In genomic region chr2:105781274-105781673, GRCh38 we compare ENCODE assay signal across 17 cellular contexts. TPM values are rescaled to one million over a fixed set of nuclear protein-coding genes. Genes with fewer than 3 reads are reported as not detected.
DNase-seq lines count a peak whose midpoint lies in the region; ATAC-seq, FAIRE-seq and TF ChIP-seq lines count a peak whose summit lies in the region.
"Had no signal": no experiment of that assay in that cellular context is flagged by ENCODE, and none has a peak within 500 bp of the region (broad histone marks: within the 10 kb centered on the region; RNA-seq: fewer than 3 reads in every experiment).

No MANE protein-coding gene starts in this region.

- peak overlapping the region; percentile 2 for H3K4me3 Mint-ChIP-seq in activated CD4-positive, alpha-beta T cell treated with anti-CD3 and anti-CD28 coated beads for 36 hours
- H3K4me3 Mint-ChIP-seq in natural killer cell: peak overlapping the region; percentile 14

- no peak overlapping the region for H3K4me2 ChIP-seq in K562 (ENCODE audit: insufficient read depth, low read length)
- H3K4me2 ChIP-seq: A549 had no signal

- H3K4me1 ChIP-seq in K562 (replicated peaks in 1 of 2; ENCODE audit: control insufficient read depth in 2 of 2, insufficient read depth in 2 of 2, low read length in 2 of 2): peaks cover 2 to 5% of the 10 kb centered on the region in 2 experiments
- H3K4me1 ChIP-seq: A549 had no signal

- H3K27ac ChIP-seq in K562 (ENCODE audit: extremely low read depth, low read depth, low read length): no peak overlapping the region
- H3K27ac ChIP-seq: A549, ovary, VCaP had no signal

- H3K9ac ChIP-seq in K562 (ENCODE audit: insufficient read depth in 1 of 2, low read depth in 2 of 2, low read length in 2 of 2): no peak overlapping the region

- no peaks in the 10 kb centered on the region for H3K79me2 ChIP-seq in K562 (ENCODE audit: control insufficient read depth, insufficient read depth, low read length)

- no peaks in the 10 kb centered on the region for H3K9me3 Mint-ChIP-seq in activated CD4-positive, alpha-beta T cell treated with anti-CD3 and anti-CD28 coated beads for 36 hours (ENCODE audit: low read depth)
- H3K9me3 Mint-ChIP-seq in natural killer cell: no peaks in the 10 kb centered on the region

- no peak overlapping the region for H2AFZ ChIP-seq in K562 (ENCODE audit: low read depth, low read length)

- peak overlapping the region; percentile 76 for H3K27ac Mint-ChIP-seq in activated CD4-positive, alpha-beta T cell treated with anti-CD3 and anti-CD28 coated beads for 36 hours
- peak overlapping the region; percentile 50 to 58 for H3K27ac Mint-ChIP-seq in natural killer cell

- TF ChIP-seq POLR2A in NB4 (IDR thresholded peaks at IDR 0.05; ENCODE audit: extremely low read depth, insufficient read length): no peak
- TF ChIP-seq POLR2A in K562 (conservative IDR thresholded peaks at IDR 0.05): no peak

- no TSS peak for BruUV-seq in K562 (replicated peaks; lab: Mats Ljungman, UMichigan)

- peaks cover 44% of the 10 kb centered on the region for H3K36me3 Mint-ChIP-seq in activated CD4-positive, alpha-beta T cell treated with anti-CD3 and anti-CD28 coated beads for 36 hours (ENCODE audit: low read depth)
- H3K36me3 Mint-ChIP-seq in natural killer cell: no peaks in the 10 kb centered on the region

- no peak overlapping the region for H3K4me3 ChIP-seq in NB4 (ENCODE audit: low read depth, low read length)
- no peak overlapping the region for H3K4me3 ChIP-seq in K562
- H3K4me3 ChIP-seq: A549, ovary had no signal

- intact Hi-C loops in activated CD4-positive, alpha-beta T cell treated with anti-CD3 and anti-CD28 coated beads for 36 hours (cut with DNase I, micrococcal nuclease): no loop called here
- intact Hi-C loops in K562 (cut with micrococcal nuclease): no loop called here
- intact Hi-C loops in natural killer cell (cut with micrococcal nuclease): no loop called here

- peaks cover 94% of the 10 kb centered on the region for H3K4me1 Mint-ChIP-seq in activated CD4-positive, alpha-beta T cell treated with anti-CD3 and anti-CD28 coated beads for 36 hours
- peaks cover 68 to 74% of the 10 kb centered on the region in 2 donors for H3K4me1 Mint-ChIP-seq in natural killer cell

- FAIRE-seq in K562 (lab: Jason Lieb, UNC): no peak
- FAIRE-seq: A549, H54 had no signal

- no peak for TF ChIP-seq EP300 in K562 (IDR thresholded peaks at IDR 0.05; ENCODE audit: low read length)

- H4K20me1 ChIP-seq in K562 (replicated peaks; ENCODE audit: control insufficient read depth, insufficient read depth, low read length): peaks cover 7% of the 10 kb centered on the region

- no peaks in the 10 kb centered on the region for H3K9me3 ChIP-seq in K562 (replicated peaks; ENCODE audit: control insufficient read depth, insufficient read depth, low read depth, low read length)
- H3K9me3 ChIP-seq: A549, ovary had no signal

- TF ChIP-seq CTCF in NB4 (IDR thresholded peaks at IDR 0.05; ENCODE audit: low read depth, low read length): no peak
- no peak for TF ChIP-seq CTCF in K562 (IDR thresholded peaks at IDR 0.05 in 2 of 3, conservative IDR thresholded peaks at IDR 0.05 in 1 of 3; ENCODE audit: insufficient read depth in 2 of 3, low read depth in 1 of 3, low read length in 3 of 3)
- no peak for TF ChIP-seq CTCF in natural killer cell (IDR thresholded peaks at IDR 0.05)

- H3K36me3 ChIP-seq in K562 (ENCODE audit: control insufficient read depth, insufficient read depth, low read length): no peaks in the 10 kb centered on the region
- H3K36me3 ChIP-seq: ovary had no signal

- DNase-seq in activated CD4-positive, alpha-beta T cell treated with anti-CD3 and anti-CD28 coated beads for 36 hours: no peak
- no peak for DNase-seq in activated CD4-positive, alpha-beta T cell treated with anti-CD3 and anti-CD28 coated beads for 1 hour
- peak; percentile 55 for DNase-seq in NB4 (ENCODE audit: low read depth)
- no peak for DNase-seq in K562 (ENCODE audit: extremely low read depth in 1 of 4, low spot score in 3 of 4)
- DNase-seq in natural killer cell: no peak
- no peak for DNase-seq in A172 (ENCODE audit: low spot score)
- DNase-seq in nucleus accumbens (lab: John Stamatoyannopoulos, UW): no peak
- DNase-seq in NCI-H69 (lab: John Stamatoyannopoulos, UW): no peak
- DNase-seq: activated gamma-delta T cell, Kasumi-1, NCI-H2029 treated with DMSO at 0.1 percent for 48 hours, ovary, SHP77 treated with DMSO at 0.1 percent for 48 hours, trophoblast cell had no signal

- POLR2A ChIA-PET in activated CD4-positive, alpha-beta T cell treated with anti-CD3 and anti-CD28 coated beads for 36 hours (lab: Charles Lee): no interaction called here
- POLR2A ChIA-PET in K562 (lab: Yijun Ruan, JAX): interaction anchor here (0.7 to 0.9 kb wide), 2 partner anchors 35 to 453 kb away, joined by 3 read pairs; no protein-coding TSS in a partner anchor

- WGBS in K562 (ENCODE audit: insufficient coverage, low coverage, missing lambda C conversion rate): 74% methylated on average over 4 of the region's 4 CpGs

- H3K27me3 Mint-ChIP-seq in activated CD4-positive, alpha-beta T cell treated with anti-CD3 and anti-CD28 coated beads for 36 hours: no peaks in the 10 kb centered on the region
- no peaks in the 10 kb centered on the region for H3K27me3 Mint-ChIP-seq in natural killer cell (ENCODE audit: low read depth in 2 of 2)

- in situ Hi-C loops in K562 (cut with MboI): loop anchor here (10.0 kb wide), 1 partner anchor 436 kb away; no protein-coding TSS in a partner anchor

- CTCF ChIA-PET in activated CD4-positive, alpha-beta T cell treated with anti-CD3 and anti-CD28 coated beads for 36 hours (lab: Charles Lee): interaction anchor here (0.6 to 1.9 kb wide), 5 partner anchors 9 to 305 kb away, joined by 3 to 9 read pairs (median 4); no protein-coding TSS in a partner anchor
- CTCF ChIA-PET in K562 (lab: Yijun Ruan, JAX; ENCODE audit: low intra/inter-chr PET ratio): no interaction called here

- H3K9me1 ChIP-seq in K562 (ENCODE audit: control insufficient read depth, insufficient read depth, low read length): no peaks in the 10 kb centered on the region

- no peak for TF ChIP-seq RAD21 in K562 (CRISPR knock-in tag; conservative IDR thresholded peaks at IDR 0.05 in 1 of 2, IDR thresholded peaks at IDR 0.05 in 1 of 2)

- peak; percentile 37 for ATAC-seq in activated CD4-positive, alpha-beta T cell treated with anti-CD3 and anti-CD28 coated beads for 36 hours
- no peak for ATAC-seq in K562
- no peak for ATAC-seq in natural killer cell
- ATAC-seq: A549 had no signal

- no peaks in the 10 kb centered on the region for H3K27me3 ChIP-seq in K562 (ENCODE audit: control insufficient read depth in 2 of 2, insufficient read depth in 2 of 2, low read length in 2 of 2)
- H3K27me3 ChIP-seq: ovary had no signal

TF ChIP-seq in K562, 482 proteins besides CTCF, POLR2A, EP300 and RAD21:
- TF ChIP-seq CEBPG (CRISPR knock-in tag; IDR thresholded peaks at IDR 0.05): no peak
- 0 out of 4 replicates have a peak, but pooled peaks of 1 of the 2 experiments have one; percentile 8 for TF ChIP-seq CEBPG (tag; conservative IDR thresholded peaks at IDR 0.05 in 1 of 2, IDR thresholded peaks at IDR 0.05 in 1 of 2)
- no peak for TF ChIP-seq ZNF274 (IDR thresholded peaks at IDR 0.05; ENCODE audit: borderline replicate concordance, low read depth, low read length)
- TF ChIP-seq CEBPB (tag; IDR thresholded peaks at IDR 0.05): peak; percentile 40
- no peak for TF ChIP-seq ZNF316 (IDR thresholded peaks at IDR 0.05)
- TF ChIP-seq ZBTB1 (CRISPR knock-in tag; IDR thresholded peaks at IDR 0.05; ENCODE audit: borderline replicate concordance, low read depth): no peak

RNA-seq across cellular contexts. Expression of gene NCK2, which starts 36.6 kb away (rescaled TPM):
- 10 to 100 TPM; 84.7 to 87.5 TPM for total RNA-seq in activated CD4-positive, alpha-beta T cell treated with anti-CD3 and anti-CD28 coated beads for 36 hours
- 6.2 and 7.3 TPM in 2 replicates for total RNA-seq in K562 (2011; cell fraction: chromatin; rRNA removed; ENCODE audit: low replicate concordance)
- 5.0 and 5.1 TPM in 2 replicates for total RNA-seq in K562 (2011; cell fraction: nucleolus; rRNA removed)
- total RNA-seq in K562 (2011; cell fraction: nucleoplasm; rRNA removed): 4.7 and 4.8 TPM in 2 replicates
- total RNA-seq in K562 (2014; rRNA removed) (23.2 and 24.6 TPM in 2 replicates), K562 (2014; rRNA removed; fragmentation: Illumina TruSeq; extraction: Trizol) (8.6 and 10.8 TPM in 2 replicates), K562 (2015; rRNA removed; fragmentation: Illumina TruSeq; extraction: Trizol) (19.6 and 21.4 TPM in 2 replicates), K562 (2021) (25.8 and 27.9 TPM in 2 replicates), natural killer cell (10 to 100 TPM; 34.1 to 50.8 (median 43.0) TPM)
- polyA plus RNA-seq in K562 (2011; rRNA removed) (4.5 and 4.8 TPM in 2 replicates), K562 (2014; fragmentation: Illumina TruSeq; extraction: Trizol) (15.9 and 21.9 TPM in 2 replicates), K562 (2014; fragmentation: Nextera tagmentation; extraction: Ambion mirVana) (1 to 10 TPM in 1 of 2 experiments, under 1 TPM in 1; 0.90 to 1.8 TPM), K562 (2014; rRNA removed) (24.3 and 26.3 TPM in 2 replicates)
- 4.3 and 7.8 TPM in 2 replicates for polyA plus RNA-seq in K562 (2011; cell fraction: cytosol; rRNA removed)
- 3.6 and 5.1 TPM in 2 replicates for polyA plus RNA-seq in K562 (2011; cell fraction: nucleus; rRNA removed)
- 27.1 and 38.2 TPM in 2 replicates for polyA plus RNA-seq in K562 (2012)
- polyA minus RNA-seq in K562 (2011; rRNA and poly(A)+ RNA removed): 4.3 and 7.2 TPM in 2 replicates
- 2.0 and 2.6 TPM in 2 replicates for polyA minus RNA-seq in K562 (2011; cell fraction: cytosol; rRNA and poly(A)+ RNA removed)
- polyA minus RNA-seq in K562 (2011; cell fraction: nucleus; rRNA and poly(A)+ RNA removed): 4.7 and 5.4 TPM in 2 replicates
- total RNA-seq in A172 (2014; rRNA removed; shearing (Covaris generic)): 29.1 and 44.0 TPM in 2 replicates
